9 cellular contexts compared by ENCODE assay signal in the genomic region with DNA sequence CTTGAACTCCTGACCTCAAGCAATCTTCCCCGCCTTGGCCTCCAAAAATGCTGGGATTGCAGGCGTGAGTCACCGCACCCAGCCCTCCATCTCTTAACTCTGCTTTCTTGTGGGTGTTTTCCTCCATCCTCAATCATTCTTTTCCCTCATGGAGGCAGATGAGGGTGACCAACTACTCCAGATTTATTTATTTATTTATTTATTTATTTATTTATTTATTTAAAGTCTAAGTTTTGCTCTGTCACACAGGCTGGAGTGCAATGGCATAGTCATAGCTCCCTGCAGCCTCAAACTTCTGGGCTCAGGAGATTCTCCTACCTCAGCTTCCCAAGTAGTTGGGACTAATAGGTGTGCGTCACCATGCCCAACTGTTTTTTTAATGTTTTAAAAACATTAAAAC. TPM values are rescaled to one million over a fixed set of nuclear protein-coding genes. Genes with fewer than 3 reads are reported as not detected.
"Had no signal": no experiment of that assay in that cellular context is flagged by ENCODE, and none has a peak within 500 bp of the region (broad histone marks: within the 10 kb centered on the region; RNA-seq: fewer than 3 reads in every experiment).

No MANE protein-coding gene starts in this region.

- H3K27ac ChIP-seq: HL-60, KMS-11 had no signal

- H3K27me3 Mint-ChIP-seq: IgD-negative memory B cell had no signal

- H3K9me3 Mint-ChIP-seq: IgD-negative memory B cell had no signal

- DNase-seq: IMR-90, KBM-7, KG1 had no signal

- H3K4me2 ChIP-seq: KMS-11 had no signal

- H3K27ac Mint-ChIP-seq: IgD-negative memory B cell had no signal

- ATAC-seq: HepG2, K562 had no signal

- H3K4me3 ChIP-seq: K562 had no signal

RNA-seq across cellular contexts. Expression of gene VAV1, which starts 14.9 kb away (rescaled TPM):
- total RNA-seq: HepG2, HT1080, IMR-90 had no signal
- polyA plus RNA-seq: HepG2, IMR-90 had no signal
